24 cellular contexts compared by ENCODE assay signal in the genomic region with DNA sequence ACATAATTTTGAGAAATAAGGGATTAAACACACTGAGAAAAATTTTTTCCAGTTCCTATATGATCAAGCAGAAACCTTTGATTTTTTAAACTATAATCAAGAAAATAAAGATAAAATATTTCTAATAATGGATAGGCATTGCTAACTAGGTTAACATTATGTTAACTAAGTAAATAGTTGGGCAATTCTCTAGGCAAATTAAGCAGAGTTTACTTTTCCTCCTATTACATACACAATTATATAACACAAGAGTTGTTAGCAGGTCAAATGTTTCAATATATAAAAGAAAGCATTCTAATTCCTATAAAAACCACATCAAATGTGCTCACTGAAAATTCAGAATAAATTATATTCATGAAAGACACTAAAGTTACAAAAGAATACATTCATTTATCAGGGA.
DNase-seq lines count a peak whose midpoint lies in the region; ATAC-seq and TF ChIP-seq lines count a peak whose summit lies in the region.
"Had no signal": no experiment of that assay in that cellular context is flagged by ENCODE, and none has a peak within 500 bp of the region (broad histone marks: within the 10 kb centered on the region; RNA-seq: fewer than 3 reads in every experiment).

No MANE protein-coding gene starts in this region.

- TF ChIP-seq CTCF in liver (IDR thresholded peaks at IDR 0.05; ENCODE audit: low read depth, low read length, missing input control) (no peak), osteocyte (IDR thresholded peaks at IDR 0.05) (no peak), suprapubic skin (IDR thresholded peaks at IDR 0.05) (no peak)

- intact Hi-C loops in Right ventricle myocardium superior (cut with DNase I), result no loop called here

- DNase-seq in COLO829 (ENCODE audit: low spot score), result peak; percentile 17
- DNase-seq in left lobe of liver (ENCODE audit: low spot score), result no peak
- no peak for DNase-seq in osteocyte (ENCODE audit: extremely low spot score, unreplicated experiment)
- DNase-seq in Right ventricle myocardium superior, result no peak
- no peak for DNase-seq in suprapubic skin (ENCODE audit: low spot score in 2 of 2)
- DNase-seq: AML-193; CD4-positive, alpha-beta T cell; CD8-positive, alpha-beta T cell; COR-L47; DMS 273 treated with DMSO at 0.1 percent for 48 hours; DMS153; DMS53; DMS79; DND-41; EL; GF-D8 had no signal

- ATAC-seq in left lobe of liver (peak; percentile 42), Right ventricle myocardium superior (ENCODE audit: poor library complexity) (no peak), GM21447 (IDR thresholded peaks at IDR 0.05; ENCODE audit: unreplicated experiment) (no peak), HG02571 (IDR thresholded peaks at IDR 0.05; ENCODE audit: unreplicated experiment) (no peak)
- ATAC-seq: A549; CD8-positive, alpha-beta T cell had no signal

- TF ChIP-seq RAD21 in liver (IDR thresholded peaks at IDR 0.05), result no peak

- no peak overlapping the region for H3K27ac ChIP-seq in liver (ENCODE audit: low read depth in 1 of 2, low read length in 2 of 2)
- H3K27ac ChIP-seq in suprapubic skin, result no peak overlapping the region
- H3K27ac ChIP-seq: 22Rv1; A549; BLaER1 treated with 17β-estradiol and CSF1 and Interleukin-3, amounts not matched to agents 10 nM and 100 nM; C4-2B had no signal

- TF ChIP-seq POLR2A in suprapubic skin (IDR thresholded peaks at IDR 0.05), result no peak

- H3K4me1 ChIP-seq in liver (ENCODE audit: control insufficient read depth in 4 of 4, insufficient read depth in 4 of 4, low read length in 3 of 4) (peaks cover 0 to 12% (median 3%) of the 10 kb centered on the region in 4 donors), suprapubic skin (no peaks in the 10 kb centered on the region)
- H3K4me1 ChIP-seq: BLaER1 treated with 17β-estradiol and CSF1 and Interleukin-3, amounts not matched to agents 10 nM and 100 nM had no signal

- H3K4me3 ChIP-seq in liver (ENCODE audit: low read depth in 1 of 3, low read length in 3 of 3), result no peak overlapping the region
- H3K4me3 ChIP-seq in suprapubic skin, result no peak overlapping the region
- H3K4me3 ChIP-seq: A549; BLaER1 treated with 17β-estradiol and CSF1 and Interleukin-3, amounts not matched to agents 10 nM and 100 nM had no signal

- H3K27me3 ChIP-seq in liver (ENCODE audit: control insufficient read depth in 4 of 4, insufficient read depth in 4 of 4, low read length in 3 of 4) (no peaks in the 10 kb centered on the region), suprapubic skin (no peaks in the 10 kb centered on the region)
- H3K27me3 ChIP-seq: BLaER1 treated with 17β-estradiol and CSF1 and Interleukin-3, amounts not matched to agents 10 nM and 100 nM had no signal

- H3K9me3 Mint-ChIP-seq in osteocyte (ENCODE audit: unreplicated experiment), result peaks cover 15% of the 10 kb centered on the region
- H3K9me3 Mint-ChIP-seq: CD4-positive, alpha-beta T cell; CD8-positive, alpha-beta T cell had no signal

- peak overlapping the region; percentile 48 for H3K27ac Mint-ChIP-seq in osteocyte (ENCODE audit: unreplicated experiment)
- H3K27ac Mint-ChIP-seq: B cell; CD4-positive, alpha-beta T cell; CD8-positive, alpha-beta T cell had no signal

- H3K36me3 Mint-ChIP-seq in osteocyte (ENCODE audit: unreplicated experiment), result peaks cover 10% of the 10 kb centered on the region

- H3K4me1 Mint-ChIP-seq in osteocyte (ENCODE audit: unreplicated experiment), result peaks cover 35% of the 10 kb centered on the region

- TF ChIP-seq EP300 in suprapubic skin (IDR thresholded peaks at IDR 0.05), result no peak

- H3K9me3 ChIP-seq in liver (ENCODE audit: control insufficient read depth in 4 of 4, low read length in 3 of 4) (no peaks in the 10 kb centered on the region), suprapubic skin (no peaks in the 10 kb centered on the region)
- H3K9me3 ChIP-seq: A549 had no signal

- H3K36me3 ChIP-seq in liver (ENCODE audit: control insufficient read depth in 4 of 4, insufficient read depth in 3 of 4, low read depth in 1 of 4, low read length in 3 of 4) (no peaks in the 10 kb centered on the region), suprapubic skin (no peaks in the 10 kb centered on the region)

- H3K27me3 Mint-ChIP-seq in osteocyte (ENCODE audit: unreplicated experiment), result no peaks in the 10 kb centered on the region
- H3K27me3 Mint-ChIP-seq: B cell; CD4-positive, alpha-beta T cell had no signal

- no peak overlapping the region for H3K9ac ChIP-seq in liver (ENCODE audit: low read depth in 1 of 2, low read length in 2 of 2)
- H3K9ac ChIP-seq: BLaER1 treated with 17β-estradiol and CSF1 and Interleukin-3, amounts not matched to agents 10 nM and 100 nM had no signal

- H3K4me3 Mint-ChIP-seq in osteocyte (ENCODE audit: unreplicated experiment), result no peak overlapping the region
- H3K4me3 Mint-ChIP-seq: B cell; CD4-positive, alpha-beta T cell; CD8-positive, alpha-beta T cell had no signal

TF ChIP-seq in liver, 16 proteins besides CTCF, POLR2A, EP300 and RAD21:
- TF ChIP-seq FOXA1 (IDR thresholded peaks at IDR 0.05), result peak; percentile 24
- TF ChIP-seq SP1 (IDR thresholded peaks at IDR 0.05), result no peak
TF ChIP-seq in liver: peak in this region for 1.
